In genomic region chr14:24171422-24172260, GRCh38 we compare ENCODE assay signal across 8 cellular contexts. TPM values are rescaled to one million over a fixed set of nuclear protein-coding genes. Genes with fewer than 3 reads are reported as not detected.
DNase-seq lines count a peak whose midpoint lies in the region; ATAC-seq, FAIRE-seq and TF ChIP-seq lines count a peak whose summit lies in the region.

A gene with protein sequence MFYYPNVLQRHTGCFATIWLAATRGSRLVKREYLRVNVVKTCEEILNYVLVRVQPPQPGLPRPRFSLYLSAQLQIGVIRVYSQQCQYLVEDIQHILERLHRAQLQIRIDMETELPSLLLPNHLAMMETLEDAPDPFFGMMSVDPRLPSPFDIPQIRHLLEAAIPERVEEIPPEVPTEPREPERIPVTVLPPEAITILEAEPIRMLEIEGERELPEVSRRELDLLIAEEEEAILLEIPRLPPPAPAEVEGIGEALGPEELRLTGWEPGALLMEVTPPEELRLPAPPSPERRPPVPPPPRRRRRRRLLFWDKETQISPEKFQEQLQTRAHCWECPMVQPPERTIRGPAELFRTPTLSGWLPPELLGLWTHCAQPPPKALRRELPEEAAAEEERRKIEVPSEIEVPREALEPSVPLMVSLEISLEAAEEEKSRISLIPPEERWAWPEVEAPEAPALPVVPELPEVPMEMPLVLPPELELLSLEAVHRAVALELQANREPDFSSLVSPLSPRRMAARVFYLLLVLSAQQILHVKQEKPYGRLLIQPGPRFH (plus strand): TSS chr14:24172080. CDS start chr14:24172553, 473 bp downstream.

- H3K4me3 Mint-ChIP-seq in activated T-cell treated with anti-CD3 and anti-CD28 coated beads, Interleukin-2, amount 50 U/mL, for 72 hours: peak within 1 kb of the TSS; percentile 82 to 91
- H3K4me3 Mint-ChIP-seq in nephron: peak within 1 kb of the TSS; percentile 89
- H3K4me3 Mint-ChIP-seq in stimulated activated naive CD8-positive, alpha-beta T cell treated with anti-CD3 and anti-CD28 coated beads, Interleukin-15, Interleukin-2, amounts not matched to agents 100 ng/mL and 50 ng/mL, for 24 hours: peak within 1 kb of the TSS; percentile 80

- TF ChIP-seq POLR2A in GM12892 (IDR thresholded peaks at IDR 0.05; ENCODE audit: low read depth, low read length): peak; percentile 75

- no peaks in the 10 kb centered on the region for H3K79me2 ChIP-seq in fibroblast of lung (ENCODE audit: control insufficient read depth, insufficient read depth, low read length)

- H4K20me1 ChIP-seq in fibroblast of lung (ENCODE audit: control insufficient read depth, extremely low read depth, insufficient read depth, low read length): no peaks in the 10 kb centered on the region

- peaks cover 9% of the 10 kb centered on the region for H3K36me3 ChIP-seq in fibroblast of lung (ENCODE audit: control insufficient read depth, insufficient read depth, low read length)

- TF ChIP-seq CTCF in fibroblast of lung (conservative IDR thresholded peaks at IDR 0.05 in 1 of 2, IDR thresholded peaks at IDR 0.05 in 1 of 2; ENCODE audit: low read depth in 1 of 2, low read length in 2 of 2) (no peak), nephron (IDR thresholded peaks at IDR 0.05; ENCODE audit: unreplicated experiment in 3 of 3) (no peak)

- H3K9me3 ChIP-seq in fibroblast of lung (ENCODE audit: control insufficient read depth, insufficient read depth, low read depth, low read length): no peaks in the 10 kb centered on the region

- H3K27ac Mint-ChIP-seq in activated T-cell treated with anti-CD3 and anti-CD28 coated beads, Interleukin-2, amount 50 U/mL, for 72 hours: peak within 1 kb of the TSS; percentile 91
- H3K27ac Mint-ChIP-seq in nephron: peak within 1 kb of the TSS; percentile 68 to 95 (median 91)
- H3K27ac Mint-ChIP-seq in stimulated activated naive CD8-positive, alpha-beta T cell treated with anti-CD3 and anti-CD28 coated beads, Interleukin-15, Interleukin-2, amounts not matched to agents 100 ng/mL and 50 ng/mL, for 24 hours: peak within 1 kb of the TSS; percentile 76

- H3K27me3 Mint-ChIP-seq in activated T-cell treated with anti-CD3 and anti-CD28 coated beads, Interleukin-2, amount 50 U/mL, for 72 hours (ENCODE audit: low read depth): no peaks in the 10 kb centered on the region
- no peaks in the 10 kb centered on the region for H3K27me3 Mint-ChIP-seq in nephron (ENCODE audit: low read depth)
- no peaks in the 10 kb centered on the region for H3K27me3 Mint-ChIP-seq in stimulated activated naive CD8-positive, alpha-beta T cell treated with anti-CD3 and anti-CD28 coated beads, Interleukin-15, Interleukin-2, amounts not matched to agents 100 ng/mL and 50 ng/mL, for 24 hours

- H3K27me3 ChIP-seq in fibroblast of lung (ENCODE audit: control insufficient read depth, insufficient read depth, low read length): no peaks in the 10 kb centered on the region

- peak within 1 kb of the TSS in 1 of 4 experiments; percentile 44 for H3K4me3 ChIP-seq in fibroblast of lung (replicated peaks in 1 of 4; ENCODE audit: control extremely low read depth in 1 of 4, insufficient read depth in 1 of 4, low read depth in 3 of 4, low read length in 4 of 4)

- H3K4me1 Mint-ChIP-seq in activated T-cell treated with anti-CD3 and anti-CD28 coated beads, Interleukin-2, amount 50 U/mL, for 72 hours (ENCODE audit: low read depth): peaks cover 37% of the 10 kb centered on the region
- H3K4me1 Mint-ChIP-seq in nephron: no peaks in the 10 kb centered on the region
- peaks cover 29% of the 10 kb centered on the region for H3K4me1 Mint-ChIP-seq in stimulated activated naive CD8-positive, alpha-beta T cell treated with anti-CD3 and anti-CD28 coated beads, Interleukin-15, Interleukin-2, amounts not matched to agents 100 ng/mL and 50 ng/mL, for 24 hours (ENCODE audit: low read depth)

- ATAC-seq in HG02798 (IDR thresholded peaks at IDR 0.05; ENCODE audit: poor library complexity, unreplicated experiment): peak; percentile 76
- ATAC-seq in activated T-cell treated with anti-CD3 and anti-CD28 coated beads, Interleukin-2, amount 50 U/mL, for 72 hours (replicated peaks in 1 of 2): peak; percentile 78 to 79

- no peak within 1 kb of the TSS for H3K4me2 ChIP-seq in fibroblast of lung (ENCODE audit: extremely low read depth, insufficient read depth, low read length)

- H3K9ac ChIP-seq in fibroblast of lung (ENCODE audit: insufficient read depth, low read length): no peak within 1 kb of the TSS

- no peak within 1 kb of the TSS for H2AFZ ChIP-seq in fibroblast of lung (ENCODE audit: low read length)

- peak; percentile 54 for FAIRE-seq in GM12892 (lab: Jason Lieb, UNC)

- no peaks in the 10 kb centered on the region for H3K9me3 Mint-ChIP-seq in activated T-cell treated with anti-CD3 and anti-CD28 coated beads, Interleukin-2, amount 50 U/mL, for 72 hours
- no peaks in the 10 kb centered on the region for H3K9me3 Mint-ChIP-seq in nephron
- no peaks in the 10 kb centered on the region for H3K9me3 Mint-ChIP-seq in stimulated activated naive CD8-positive, alpha-beta T cell treated with anti-CD3 and anti-CD28 coated beads, Interleukin-15, Interleukin-2, amounts not matched to agents 100 ng/mL and 50 ng/mL, for 24 hours

- peak; percentile 89 for DNase-seq in GM12892 (ENCODE audit: insufficient read length)
- DNase-seq in NCI-H510A treated with DMSO at 0.1 percent for 48 hours (lab: John Stamatoyannopoulos, UW): peak; percentile 87
- peak; percentile 71 to 77 for DNase-seq in activated T-cell treated with anti-CD3 and anti-CD28 coated beads, Interleukin-2, amount 50 U/mL, for 72 hours
- peak; percentile 85 to 96 for DNase-seq in fibroblast of lung (ENCODE audit: low read depth in 2 of 2)
- no peak for DNase-seq in OCI-M2 (lab: John Stamatoyannopoulos, UW; ENCODE audit: unreplicated experiment)

- H3K36me3 Mint-ChIP-seq in activated T-cell treated with anti-CD3 and anti-CD28 coated beads, Interleukin-2, amount 50 U/mL, for 72 hours (ENCODE audit: insufficient read depth in 2 of 2): peaks cover 9 to 19% of the 10 kb centered on the region in 2 donors
- H3K36me3 Mint-ChIP-seq in nephron (ENCODE audit: low read depth): peaks cover 36% of the 10 kb centered on the region
- peaks cover 42% of the 10 kb centered on the region for H3K36me3 Mint-ChIP-seq in stimulated activated naive CD8-positive, alpha-beta T cell treated with anti-CD3 and anti-CD28 coated beads, Interleukin-15, Interleukin-2, amounts not matched to agents 100 ng/mL and 50 ng/mL, for 24 hours (ENCODE audit: low read depth)

- H3K4me1 ChIP-seq in fibroblast of lung (ENCODE audit: control insufficient read depth, extremely low read depth, insufficient read depth, low read length): no peaks in the 10 kb centered on the region

- H3K27ac ChIP-seq in fibroblast of lung (ENCODE audit: insufficient read depth, low read length): no peak within 1 kb of the TSS

RNA-seq across cellular contexts. Expression of the gene that starts here (rescaled TPM):
- 35.8 TPM for polyA plus RNA-seq in GM12892 (2012; ENCODE audit: missing spikeins)
- total RNA-seq in activated T-cell treated with anti-CD3 and anti-CD28 coated beads, Interleukin-2, amount 50 U/mL, for 72 hours: 10 to 100 TPM; 48.0 to 57.9 TPM
- 0.51 and 1.8 TPM in 2 replicates for total RNA-seq in fibroblast of lung
- 1.5 and 2.2 TPM in 2 replicates for polyA plus RNA-seq in fibroblast of lung
- 2.6 and 3.3 TPM in 2 replicates for polyA plus RNA-seq in fibroblast of lung (2012)
- polyA minus RNA-seq in fibroblast of lung (ENCODE audit: low replicate concordance): 1.6 and 2.9 TPM in 2 replicates

Comparison
In these comparisons a context has a peak if more than half of its experiments do, and no peak if none do; other contexts are left out.
1. RNA of the gene that starts here (total RNA-seq): 48.0 to 57.9 TPM in activated T-cell treated with anti-CD3 and anti-CD28 coated beads, Interleukin-2, amount 50 U/mL, for 72 hours; 0.51 to 1.8 TPM in fibroblast of lung; every median in the first group is over 10 times any median in the second.
2. Peak in every context shown above with its lines, with median percentiles within 50 percentile points of each other: H3K27ac Mint-ChIP-seq and H3K4me3 Mint-ChIP-seq.